8 cellular contexts compared by ENCODE assay signal in genomic region chr1:162276493-162276892, GRCh38.
A peak's percentile ranks its signal among the peaks of the same experiment; 100 is the strongest.
DNase-seq lines count a peak whose midpoint lies in the region; ATAC-seq and TF ChIP-seq lines count a peak whose summit lies in the region.

No MANE protein-coding gene starts in this region.

- H3K4me3 Mint-ChIP-seq in natural killer cell treated with Interleukin-12 subunit alpha and Interleukin-12 subunit beta and Interleukin-15 and Interleukin-18, amount 100 ng/mL, for 72 hours = no peak overlapping the region

- WGBS in esophagus squamous epithelium, 2 donors = 17 to 54% methylated on average over 1 of the region's 1 CpG

- H3K9me2 ChIP-seq in HCT116 (ENCODE audit: insufficient read depth) = no peaks in the 10 kb centered on the region

- no peaks in the 10 kb centered on the region for H3K36me3 Mint-ChIP-seq in natural killer cell treated with Interleukin-12 subunit alpha and Interleukin-12 subunit beta and Interleukin-15 and Interleukin-18, amount 100 ng/mL, for 72 hours

- no peaks in the 10 kb centered on the region for H4K20me1 ChIP-seq in HCT116 (ENCODE audit: insufficient read depth)

- peaks cover 0 to 6% of the 10 kb centered on the region in 2 donors for H3K4me1 Mint-ChIP-seq in natural killer cell treated with Interleukin-12 subunit alpha and Interleukin-12 subunit beta and Interleukin-15 and Interleukin-18, amount 100 ng/mL, for 72 hours (ENCODE audit: low read depth in 2 of 2)

- no peak overlapping the region for H3K4me2 ChIP-seq in HCT116 (ENCODE audit: low read length)

- TF ChIP-seq POLR2A in HCT116 (IDR thresholded peaks at IDR 0.05; ENCODE audit: borderline replicate concordance, extremely low read depth, insufficient read depth, insufficient read length) (no peak), esophagus squamous epithelium (IDR thresholded peaks at IDR 0.05) (no peak)

- RAD21 ChIA-PET in HCT116 (lab: Charles Lee; ENCODE audit: low non-redundant PET in 1 of 2, low total read pairs in 2 of 2, uncharacterized antibody in 2 of 2, unreplicated experiment in 2 of 2) = interaction anchor here in 1 of 2 experiments (0.9 kb wide), 1 partner anchor 220 kb away, joined by 3 read pairs; no protein-coding TSS in a partner anchor

- H3K27me3 ChIP-seq in HCT116 (ENCODE audit: insufficient read depth, low read length) (no peaks in the 10 kb centered on the region), esophagus squamous epithelium (no peaks in the 10 kb centered on the region)

- H3K4me1 ChIP-seq in HCT116 (ENCODE audit: control insufficient read depth in 1 of 2, insufficient read depth in 2 of 2, low read length in 2 of 2) (no peaks in the 10 kb centered on the region), esophagus squamous epithelium (no peaks in the 10 kb centered on the region)

- H3K36me3 ChIP-seq in HCT116 (ENCODE audit: control insufficient read depth in 1 of 2, insufficient read depth in 2 of 2, low read length in 2 of 2) (no peaks in the 10 kb centered on the region), esophagus squamous epithelium (no peaks in the 10 kb centered on the region)

- no peaks in the 10 kb centered on the region for H3K79me2 ChIP-seq in HCT116 (ENCODE audit: insufficient read depth, low read length)

- H3K9me3 ChIP-seq in HCT116 (ENCODE audit: control insufficient read depth in 1 of 2, insufficient read depth in 1 of 2, low read depth in 1 of 2, low read length in 2 of 2) (no peaks in the 10 kb centered on the region), esophagus squamous epithelium (no peaks in the 10 kb centered on the region)

- H3K27ac Mint-ChIP-seq in natural killer cell treated with Interleukin-12 subunit alpha and Interleukin-12 subunit beta and Interleukin-15 and Interleukin-18, amount 100 ng/mL, for 72 hours = no peak overlapping the region

- TF ChIP-seq RAD21 in HCT116 (IDR thresholded peaks at IDR 0.05; ENCODE audit: low read depth) = peak; percentile 92

- ATAC-seq in HCT116 (peak; percentile 79), GM19324 (IDR thresholded peaks at IDR 0.05; ENCODE audit: low FRiP score, unreplicated experiment) (no peak)
- ATAC-seq in natural killer cell treated with Interleukin-12 subunit alpha and Interleukin-12 subunit beta and Interleukin-15 and Interleukin-18, amount 100 ng/mL, for 72 hours = no peak

- POLR2A ChIA-PET in HCT116 (lab: Charles Lee) = no interaction called here

- H3K27me3 Mint-ChIP-seq in natural killer cell treated with Interleukin-12 subunit alpha and Interleukin-12 subunit beta and Interleukin-15 and Interleukin-18, amount 100 ng/mL, for 72 hours = peaks cover 7 to 24% of the 10 kb centered on the region in 2 donors

- H3K9me3 Mint-ChIP-seq in natural killer cell treated with Interleukin-12 subunit alpha and Interleukin-12 subunit beta and Interleukin-15 and Interleukin-18, amount 100 ng/mL, for 72 hours = no peaks in the 10 kb centered on the region

- TF ChIP-seq CTCF in AG09309 (IDR thresholded peaks at IDR 0.05; ENCODE audit: control insufficient read depth, insufficient read depth, low read depth, low read length, missing control alignments) = peak; percentile 41
- TF ChIP-seq CTCF in HCT116 (IDR thresholded peaks at IDR 0.05 in 2 of 3, conservative IDR thresholded peaks at IDR 0.05 in 1 of 3; ENCODE audit: borderline replicate concordance in 1 of 3, insufficient read depth in 1 of 3, low read depth in 2 of 3, low read length in 2 of 3) = peak; percentile 30 to 82 (median 61)
- peak in 4 of 6 experiments; percentile 16 to 50 (median 27) for TF ChIP-seq CTCF in esophagus squamous epithelium (IDR thresholded peaks at IDR 0.05)

- CTCF ChIA-PET in HCT116 (lab: Charles Lee) = interaction anchor here (0.9 to 2.2 kb wide), 3 partner anchors 36 to 220 kb away, joined by 3 to 15 read pairs (median 4); no protein-coding TSS in a partner anchor

- H2AFZ ChIP-seq in HCT116 (ENCODE audit: low read depth, low read length, poor library complexity, severe bottlenecking) = no peak overlapping the region

- H3K27ac ChIP-seq in HCT116 (ENCODE audit: low read depth, low read length) (no peak overlapping the region), esophagus squamous epithelium (no peak overlapping the region)

- H3K4me3 ChIP-seq in AG09309 (ENCODE audit: control insufficient read depth, low read depth, low read length) (no peak overlapping the region), HCT116 (replicated peaks in 1 of 2; ENCODE audit: low read depth in 1 of 2, low read length in 2 of 2) (no peak overlapping the region), esophagus squamous epithelium (no peak overlapping the region)

- H3K9ac ChIP-seq in HCT116 (ENCODE audit: low read length) = no peak overlapping the region

- BruUV-seq in HCT116 (replicated peaks; lab: Mats Ljungman, UMichigan) = no TSS peak

- DNase-seq in AG09309 (ENCODE audit: low read depth) = no peak
- DNase-seq in HCT116 (ENCODE audit: low read depth, low spot score) = peak; percentile 26
- DNase-seq in OCI-M2 (lab: John Stamatoyannopoulos, UW; ENCODE audit: unreplicated experiment) = peak; percentile 5
- no peak for DNase-seq in esophagus squamous epithelium (lab: John Stamatoyannopoulos, UW)
- DNase-seq in superior temporal gyrus (ENCODE audit: extremely low spot score) = peak; percentile 78
- no peak for DNase-seq in natural killer cell treated with Interleukin-12 subunit alpha and Interleukin-12 subunit beta and Interleukin-15 and Interleukin-18, amount 100 ng/mL, for 72 hours (ENCODE audit: low spot score)
- DNase-seq in stimulated activated CD4-positive, alpha-beta T cell treated with anti-CD3 and anti-CD28 coated beads, Interleukin-2, amount 100 ng/mL, for 48 hours = no peak

- intact Hi-C loops in HCT116 (cut with micrococcal nuclease) = loop anchor here (1.0 to 10.0 kb wide), 2 partner anchors 220 to 482 kb away; no protein-coding TSS in a partner anchor
- intact Hi-C loops in esophagus squamous epithelium (cut with DNase I) = no loop called here

TF ChIP-seq in HCT116, 20 proteins besides CTCF, POLR2A, EP300 and RAD21 (continues in another document):
- TF ChIP-seq REST (IDR thresholded peaks at IDR 0.05; ENCODE audit: low read depth) (no peak), JUND (IDR thresholded peaks at IDR 0.05) (no peak), EGR1 (IDR thresholded peaks at IDR 0.05; ENCODE audit: low read depth) (no peak), ELF1 (IDR thresholded peaks at IDR 0.05; ENCODE audit: borderline replicate concordance, low read depth) (no peak), YY1 (IDR thresholded peaks at IDR 0.05; ENCODE audit: extremely low read depth, insufficient replicate concordance, low read depth, low read length) (no peak), ZBTB33 (IDR thresholded peaks at IDR 0.05; ENCODE audit: extremely low read depth, insufficient replicate concordance, low read length) (no peak), EZH2phosphoT487 (IDR thresholded peaks at IDR 0.05; ENCODE audit: borderline replicate concordance) (no peak), POLR2AphosphoS5 (IDR thresholded peaks at IDR 0.05; ENCODE audit: low read depth, low read length) (no peak), CEBPB (IDR thresholded peaks at IDR 0.05; ENCODE audit: low read depth) (no peak), TCF7L2 (IDR thresholded peaks at IDR 0.05; ENCODE audit: borderline replicate concordance, extremely low read depth, insufficient read depth, insufficient read length) (no peak), SP1 (IDR thresholded peaks at IDR 0.05; ENCODE audit: low read depth) (no peak), EZH2 (IDR thresholded peaks at IDR 0.05) (no peak), SRF (IDR thresholded peaks at IDR 0.05; ENCODE audit: low read depth) (no peak), FOSL1 (IDR thresholded peaks at IDR 0.05; ENCODE audit: low read depth) (no peak), ZFX (IDR thresholded peaks at IDR 0.05) (no peak), ZNF274 (IDR thresholded peaks at IDR 0.05; ENCODE audit: low read depth, low read length) (no peak)

Comparison
In these comparisons a context has a peak if more than half of its experiments do, and no peak if none do; other contexts are left out.
1. DNase-seq: peak in HCT116 (single experiment), OCI-M2 (single experiment) and superior temporal gyrus (single experiment); none in AG09309 (single experiment), esophagus squamous epithelium (single experiment), natural killer cell treated with Interleukin-12 subunit alpha and Interleukin-12 subunit beta and Interleukin-15 and Interleukin-18, amount 100 ng/mL, for 72 hours (single experiment) and stimulated activated CD4-positive, alpha-beta T cell treated with anti-CD3 and anti-CD28 coated beads, Interleukin-2, amount 100 ng/mL, for 48 hours (0 of 2).
2. Peak in every context shown above with its lines, with median percentiles within 50 percentile points of each other: CTCF ChIP-seq.